22 cellular contexts compared by ENCODE assay signal in the genomic region with DNA sequence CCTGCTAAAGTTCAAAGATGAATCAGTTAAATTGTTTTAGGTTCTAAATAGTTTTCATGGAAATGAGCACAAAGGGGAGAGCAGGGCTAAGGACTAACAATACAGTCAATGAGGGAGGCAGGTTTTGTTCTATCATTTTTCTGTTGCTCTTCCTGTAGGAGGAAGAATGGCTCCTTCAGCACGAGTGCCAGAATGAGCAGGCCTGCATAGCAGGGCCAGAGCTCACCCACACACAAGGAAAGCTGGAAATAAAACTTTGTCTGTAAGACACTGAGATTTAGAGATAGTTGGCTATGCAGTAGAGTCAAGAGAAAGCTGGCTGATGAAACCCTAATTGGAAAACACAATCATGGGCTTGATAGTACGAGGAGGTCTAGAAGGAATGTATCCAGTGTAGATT.
"Had no signal": no experiment of that assay in that cellular context is flagged by ENCODE, and none has a peak within 500 bp of the region (broad histone marks: within the 10 kb centered on the region; RNA-seq: fewer than 3 reads in every experiment).

No MANE protein-coding gene starts in this region.

- H3K4me2 ChIP-seq: smooth muscle cell had no signal

- DNase-seq: activated CD4-positive, alpha-beta T cell treated with anti-CD3 and anti-CD28 coated beads for 48 hours; activated CD4-positive, alpha-beta T cell treated with anti-CD3 and anti-CD28 coated beads, Interleukin-2, amount 50 U/mL, for 48 hours; activated CD8-positive, alpha-beta memory T cell treated with anti-CD3 and anti-CD28 coated beads for 24 hours; activated effector memory CD4-positive, alpha-beta T cell treated with Interleukin-2 at 50 U/mL for 16 hours; activated naive CD4-positive, alpha-beta T cell treated with Interleukin-2 at 50 U/mL for 16 hours; activated naive CD8-positive, alpha-beta T cell treated with anti-CD3 and anti-CD28 coated beads for 36 hours; cortex of kidney; effector memory CD8-positive, alpha-beta T cell; foreskin fibroblast; left ventricle myocardium inferior; naive B cell; nephron progenitor cell; stimulated activated CD4-positive, alpha-beta T cell treated with anti-CD3 and anti-CD28 coated beads, Interleukin-1b, Interleukin-23, amount 100 ng/mL, for 48 hours; stimulated activated naive CD4-positive, alpha-beta T cell; T-helper 1 cell had no signal

- H3K36me3 Mint-ChIP-seq: activated naive CD8-positive, alpha-beta T cell treated with anti-CD3 and anti-CD28 coated beads for 36 hours; brain; naive B cell had no signal

- H3K27me3 ChIP-seq: ascending aorta, right atrium auricular region, tibial nerve had no signal

- H3K9me3 ChIP-seq: ascending aorta, tibial nerve had no signal

- H3K27ac Mint-ChIP-seq: activated naive CD8-positive, alpha-beta T cell treated with anti-CD3 and anti-CD28 coated beads for 36 hours; brain; effector memory CD8-positive, alpha-beta T cell; naive B cell; nephron progenitor cell; T-helper 2 cell treated with Interferon-gamma antibody and Interleukin-4, amounts not matched to agents 5 μg/mL and 100 μg/mL, for 36 hours had no signal

- H3K4me1 Mint-ChIP-seq: activated naive CD8-positive, alpha-beta T cell treated with anti-CD3 and anti-CD28 coated beads for 36 hours; brain; naive B cell; nephron progenitor cell had no signal

- H3K9me3 Mint-ChIP-seq: activated naive CD8-positive, alpha-beta T cell treated with anti-CD3 and anti-CD28 coated beads for 36 hours; nephron progenitor cell; T-helper 2 cell treated with Interferon-gamma antibody and Interleukin-4, amounts not matched to agents 5 μg/mL and 100 μg/mL, for 36 hours had no signal

- H3K4me3 ChIP-seq: ascending aorta, left ventricle myocardium inferior, lung, right atrium auricular region, smooth muscle cell, tibial nerve had no signal

- H3K27me3 Mint-ChIP-seq: activated naive CD8-positive, alpha-beta T cell treated with anti-CD3 and anti-CD28 coated beads for 36 hours; effector memory CD8-positive, alpha-beta T cell had no signal

- H3K4me3 Mint-ChIP-seq: activated naive CD8-positive, alpha-beta T cell treated with anti-CD3 and anti-CD28 coated beads for 36 hours; brain; effector memory CD8-positive, alpha-beta T cell; naive B cell; nephron progenitor cell; T-helper 2 cell treated with Interferon-gamma antibody and Interleukin-4, amounts not matched to agents 5 μg/mL and 100 μg/mL, for 36 hours had no signal

- H3K27ac ChIP-seq: ascending aorta, left ventricle myocardium inferior, right atrium auricular region, tibial nerve had no signal

- H3K36me3 ChIP-seq: ascending aorta, left ventricle myocardium inferior, right atrium auricular region, tibial nerve had no signal

- H3K4me1 ChIP-seq: ascending aorta, right atrium auricular region, tibial nerve had no signal
